8 cellular contexts compared by ENCODE assay signal in the genomic region with DNA sequence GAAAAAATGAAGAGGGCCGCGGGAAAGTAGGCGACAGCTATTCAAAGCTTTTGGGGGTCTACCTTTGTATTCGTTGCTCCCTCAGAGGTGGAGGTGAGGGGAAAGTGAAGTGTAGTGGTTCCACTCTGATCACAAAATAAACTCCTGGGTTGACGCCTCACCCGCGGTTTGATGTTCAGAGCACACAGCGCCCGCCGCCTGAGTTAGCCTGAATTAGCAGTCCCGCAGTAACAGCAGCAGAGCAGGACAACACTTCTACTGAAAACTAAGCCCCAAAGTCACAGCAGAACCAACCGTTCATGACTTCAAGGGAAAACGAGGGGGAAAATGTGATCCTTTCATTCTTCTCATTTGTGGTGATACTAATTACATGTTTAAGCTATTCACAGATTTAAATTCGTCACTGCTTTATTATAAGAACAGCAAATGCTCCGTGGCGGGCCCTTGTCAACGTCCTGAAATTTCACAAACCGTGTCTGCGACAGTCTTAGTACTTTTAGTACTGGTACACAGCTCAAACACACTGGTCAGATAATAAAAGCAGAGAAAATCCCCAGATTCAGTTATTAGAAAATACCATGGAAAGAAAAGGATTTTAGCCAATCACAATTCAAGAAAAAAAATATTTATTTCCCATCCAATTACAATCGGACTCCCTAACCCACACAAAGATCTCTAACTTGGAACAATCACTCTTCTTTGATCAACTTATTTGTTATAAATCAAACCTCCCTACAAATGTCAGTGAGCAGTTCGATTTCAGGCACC. TPM values are rescaled to one million over a fixed set of nuclear protein-coding genes. Genes with fewer than 3 reads are reported as not detected.
DNase-seq lines count a peak whose midpoint lies in the region; ATAC-seq and TF ChIP-seq lines count a peak whose summit lies in the region.

No MANE protein-coding gene starts in this region.

- H3K4me3 Mint-ChIP-seq in CD4-positive, CD25-positive, alpha-beta regulatory T cell = peak overlapping the region; percentile 89 to 98 (median 93)
- peak overlapping the region; percentile 93 for H3K4me3 Mint-ChIP-seq in activated naive CD8-positive, alpha-beta T cell

- peak overlapping the region; percentile 83 for H3K9ac ChIP-seq in OCI-LY1 (ENCODE audit: low read length)

- H3K4me1 Mint-ChIP-seq in CD4-positive, CD25-positive, alpha-beta regulatory T cell = peaks cover 20 to 40% (median 26%) of the 10 kb centered on the region in 4 donors
- H3K4me1 Mint-ChIP-seq in activated naive CD8-positive, alpha-beta T cell (ENCODE audit: low read depth) = peaks cover 26% of the 10 kb centered on the region

- H2AFZ ChIP-seq in OCI-LY1 (ENCODE audit: low read length) (no peak overlapping the region), osteoblast (ENCODE audit: low read length) (peak overlapping the region; percentile 81)

- no peaks in the 10 kb centered on the region for H3K9me2 ChIP-seq in OCI-LY1 (ENCODE audit: low read depth, low read length)

- no peaks in the 10 kb centered on the region for H3K9me3 ChIP-seq in CD4-positive, CD25-positive, alpha-beta regulatory T cell (ENCODE audit: control insufficient read depth in 2 of 2, low read length in 2 of 2)
- H3K9me3 ChIP-seq in OCI-LY1 (ENCODE audit: low read length) (no peaks in the 10 kb centered on the region), osteoblast (ENCODE audit: low read depth, low read length) (no peaks in the 10 kb centered on the region)

- no peaks in the 10 kb centered on the region for H3K36me3 ChIP-seq in CD4-positive, CD25-positive, alpha-beta regulatory T cell (ENCODE audit: control insufficient read depth, insufficient read depth, low read length)
- H3K36me3 ChIP-seq in OCI-LY1 (ENCODE audit: insufficient read depth, low read length) (no peaks in the 10 kb centered on the region), osteoblast (ENCODE audit: insufficient read depth, low read length) (no peaks in the 10 kb centered on the region)

- DNase-seq in CD4-positive, CD25-positive, alpha-beta regulatory T cell = peak in 2 of 3 donors; percentile 35 to 38
- DNase-seq in GM19240 (ENCODE audit: insufficient read length, low spot score) (peak; percentile 5), Right ventricle myocardium superior (peak; percentile 67), osteoblast (ENCODE audit: insufficient read length, low spot score, missing footprints) (peak; percentile 60), AML-193 (lab: John Stamatoyannopoulos, UW) (no peak)

- ATAC-seq in CD4-positive, CD25-positive, alpha-beta regulatory T cell (ENCODE audit: low read depth in 2 of 2) = peak; percentile 30 to 36
- ATAC-seq in HG03354 (IDR thresholded peaks at IDR 0.05; ENCODE audit: poor library complexity, severe bottlenecking, unreplicated experiment) (peak; percentile 43), Right ventricle myocardium superior (ENCODE audit: poor library complexity) (peak; percentile 61)

- H3K4me1 ChIP-seq in CD4-positive, CD25-positive, alpha-beta regulatory T cell (ENCODE audit: control insufficient read depth, insufficient read depth, low read length, poor library complexity, severe bottlenecking) = peaks cover 11% of the 10 kb centered on the region
- peaks cover 25% of the 10 kb centered on the region for H3K4me1 ChIP-seq in OCI-LY1 (ENCODE audit: insufficient read depth, low read length, severe bottlenecking)
- H3K4me1 ChIP-seq in osteoblast (ENCODE audit: insufficient read depth, low read length) = peaks cover 24% of the 10 kb centered on the region

- peak overlapping the region in 2 of 3 donors; percentile 92 to 93 for H3K27ac Mint-ChIP-seq in CD4-positive, CD25-positive, alpha-beta regulatory T cell
- peak overlapping the region; percentile 84 for H3K27ac Mint-ChIP-seq in activated naive CD8-positive, alpha-beta T cell

- H4K20me1 ChIP-seq in OCI-LY1 (ENCODE audit: insufficient read depth, low read length) = no peaks in the 10 kb centered on the region
- peaks cover 7% of the 10 kb centered on the region for H4K20me1 ChIP-seq in osteoblast (ENCODE audit: insufficient read depth, low read length)

- H3K36me3 Mint-ChIP-seq in CD4-positive, CD25-positive, alpha-beta regulatory T cell = no peaks in the 10 kb centered on the region
- H3K36me3 Mint-ChIP-seq in activated naive CD8-positive, alpha-beta T cell = no peaks in the 10 kb centered on the region

- TF ChIP-seq CTCF in OCI-LY1 (IDR thresholded peaks at IDR 0.05; ENCODE audit: low read length) (no peak), osteoblast (IDR thresholded peaks at IDR 0.05; ENCODE audit: extremely low read depth, low read depth, low read length) (no peak)

- H3K79me2 ChIP-seq in OCI-LY1 (ENCODE audit: insufficient read depth, low read length) = peaks cover 46% of the 10 kb centered on the region
- peaks cover 88% of the 10 kb centered on the region for H3K79me2 ChIP-seq in osteoblast (ENCODE audit: insufficient read depth, low read length)

- H3K4me3 ChIP-seq in CD4-positive, CD25-positive, alpha-beta regulatory T cell (ENCODE audit: low read depth, low read length) = peak overlapping the region; percentile 62
- H3K4me3 ChIP-seq in OCI-LY1 (ENCODE audit: low read depth, low read length, poor library complexity, severe bottlenecking) (peak overlapping the region; percentile 84), osteoblast (ENCODE audit: insufficient read depth, low read length) (peak overlapping the region; percentile 95)

- H3F3A ChIP-seq in OCI-LY1 (ENCODE audit: insufficient read depth, low read length) = 0 out of 2 replicates have a peak, but pooled peaks cover 4% of the 10 kb centered on the region

- intact Hi-C loops in Right ventricle myocardium superior (cut with DNase I) = loop anchor here (5.0 kb wide), 1 partner anchor 56 kb away; the partner anchor contains the start of gene REEP3

- peaks cover 12% of the 10 kb centered on the region for H3K27me3 Mint-ChIP-seq in CD4-positive, CD25-positive, alpha-beta regulatory T cell
- H3K27me3 Mint-ChIP-seq in activated naive CD8-positive, alpha-beta T cell = no peaks in the 10 kb centered on the region

- H3K4me2 ChIP-seq in OCI-LY1 (ENCODE audit: low read length) (peak overlapping the region; percentile 78), osteoblast (ENCODE audit: insufficient read depth, low read length) (peak overlapping the region; percentile 95)

- peak overlapping the region; percentile 20 for H3K27ac ChIP-seq in CD4-positive, CD25-positive, alpha-beta regulatory T cell (ENCODE audit: insufficient read depth, low read length, poor library complexity, severe bottlenecking)
- H3K27ac ChIP-seq in OCI-LY1 (ENCODE audit: low read depth, low read length, poor library complexity, severe bottlenecking) = peak overlapping the region; percentile 74
- H3K27ac ChIP-seq in osteoblast (ENCODE audit: low read depth, low read length) = peak overlapping the region; percentile 90

- H3K9me3 Mint-ChIP-seq in CD4-positive, CD25-positive, alpha-beta regulatory T cell = no peaks in the 10 kb centered on the region
- H3K9me3 Mint-ChIP-seq in activated naive CD8-positive, alpha-beta T cell (ENCODE audit: low read depth) = no peaks in the 10 kb centered on the region

- no peaks in the 10 kb centered on the region for H3K27me3 ChIP-seq in CD4-positive, CD25-positive, alpha-beta regulatory T cell (ENCODE audit: control insufficient read depth, insufficient read depth, low read length)
- no peaks in the 10 kb centered on the region for H3K27me3 ChIP-seq in OCI-LY1 (ENCODE audit: insufficient read depth, low read length)
- no peaks in the 10 kb centered on the region for H3K27me3 ChIP-seq in osteoblast (ENCODE audit: insufficient read depth, low read length)

RNA-seq across cellular contexts. Expression of gene JMJD1C, which starts 0.6 kb away (rescaled TPM):
- 222 TPM for total RNA-seq in CD4-positive, CD25-positive, alpha-beta regulatory T cell
- 10 to 100 TPM; 35.5 to 48.9 (median 41.8) TPM for polyA plus RNA-seq in CD4-positive, CD25-positive, alpha-beta regulatory T cell
- 32.9 TPM for total RNA-seq in Right ventricle myocardium superior
- total RNA-seq in osteoblast = 92.6 and 105 TPM in 2 replicates

RNA-seq across cellular contexts. Expression of gene REEP3, which starts 54.8 kb away (rescaled TPM):
- 18.6 TPM for total RNA-seq in CD4-positive, CD25-positive, alpha-beta regulatory T cell
- polyA plus RNA-seq in CD4-positive, CD25-positive, alpha-beta regulatory T cell = 10 to 100 TPM; 12.7 to 21.2 (median 15.7) TPM
- 14.0 TPM for total RNA-seq in Right ventricle myocardium superior
- total RNA-seq in osteoblast = 66.6 and 71.3 TPM in 2 replicates

Comparison
In these comparisons a context has a peak if more than half of its experiments do, and no peak if none do; other contexts are left out.
1. DNase-seq: peak in CD4-positive, CD25-positive, alpha-beta regulatory T cell (2 of 3), GM19240 (single experiment), Right ventricle myocardium superior (single experiment) and osteoblast (single experiment); none in AML-193 (0 of 2).
2. H3K27ac ChIP-seq: peak in every context shown above with its lines; median percentile 90 in osteoblast; 74 in OCI-LY1; 20 in CD4-positive, CD25-positive, alpha-beta regulatory T cell.
3. Peak in every context shown above with its lines, with median percentiles within 50 percentile points of each other: ATAC-seq and H3K4me3 ChIP-seq.